13 cellular contexts compared by ENCODE assay signal in the genomic region with DNA sequence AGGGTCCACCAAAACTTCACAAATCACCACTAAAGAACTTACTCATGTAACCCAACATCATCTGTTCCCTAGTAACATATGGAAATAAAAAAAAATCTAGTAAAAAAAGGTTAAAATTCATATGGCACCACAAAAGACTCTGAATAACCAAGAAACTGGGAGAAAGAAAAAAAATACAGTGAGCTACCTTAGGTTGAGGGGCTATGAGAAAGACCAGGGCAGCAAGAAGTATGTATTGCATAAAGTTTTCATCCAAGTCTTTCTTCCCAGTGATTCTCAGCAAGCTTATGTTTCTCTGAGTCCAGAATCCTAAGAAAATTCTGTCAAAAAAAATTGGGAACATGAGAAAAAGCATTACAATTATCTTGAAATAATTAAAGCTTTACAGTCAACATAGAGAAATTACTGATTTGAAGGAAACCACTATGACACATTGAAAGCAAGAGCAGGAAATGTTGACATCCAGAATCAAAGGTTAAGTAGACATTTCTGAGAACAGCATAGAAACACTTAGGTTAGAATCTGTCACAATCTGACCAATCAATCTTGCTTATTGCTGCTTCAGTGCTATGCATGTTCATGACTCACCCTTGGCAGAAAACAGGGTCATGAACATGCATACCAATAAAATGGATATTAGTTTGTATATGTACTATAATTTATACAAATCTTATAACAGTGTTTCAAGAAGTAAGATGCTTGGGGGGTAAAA.
A peak's percentile ranks its signal among the peaks of the same experiment; 100 is the strongest.
DNase-seq lines count a peak whose midpoint lies in the region; ATAC-seq, FAIRE-seq and TF ChIP-seq lines count a peak whose summit lies in the region.
"Had no signal": no experiment of that assay in that cellular context is flagged by ENCODE, and none has a peak within 500 bp of the region (broad histone marks: within the 10 kb centered on the region; RNA-seq: fewer than 3 reads in every experiment).

No MANE protein-coding gene starts in this region.

- H3K9ac ChIP-seq in KMS-11: no peak overlapping the region

- CTCF ChIA-PET in naive thymus-derived CD4-positive, alpha-beta T cell (lab: Charles Lee): no interaction called here

- intact Hi-C loops in naive thymus-derived CD4-positive, alpha-beta T cell (cut with micrococcal nuclease): no loop called here

- POLR2A ChIA-PET in naive thymus-derived CD4-positive, alpha-beta T cell (lab: Charles Lee): no interaction called here

- H3K4me1 Mint-ChIP-seq in naive thymus-derived CD4-positive, alpha-beta T cell: peaks cover 0 to 27% (median 0%) of the 10 kb centered on the region in 7 donors
- H3K4me1 Mint-ChIP-seq: neural crest cell had no signal

- no peak overlapping the region for H3K27ac ChIP-seq in KMS-11
- H3K27ac ChIP-seq in naive thymus-derived CD4-positive, alpha-beta T cell (ENCODE audit: low read depth, low read length): no peak overlapping the region
- H3K27ac ChIP-seq: SJSA1, spleen had no signal

- peak; percentile 82 for ATAC-seq in naive thymus-derived CD4-positive, alpha-beta T cell
- no peak for ATAC-seq in HG02870 (IDR thresholded peaks at IDR 0.05; ENCODE audit: unreplicated experiment)

- H3K4me3 ChIP-seq in KMS-11 (IDR thresholded peaks at IDR 0.05; ENCODE audit: insufficient read depth, low read depth, low read length) (no peak overlapping the region), astrocyte of the spinal cord (ENCODE audit: low read depth, low read length) (no peak overlapping the region)
- H3K4me3 ChIP-seq in naive thymus-derived CD4-positive, alpha-beta T cell (ENCODE audit: low read length): no peak overlapping the region
- H3K4me3 ChIP-seq: SJSA1, spleen had no signal

- H3K36me3 ChIP-seq in KMS-11 (ENCODE audit: insufficient read depth): no peaks in the 10 kb centered on the region
- H3K36me3 ChIP-seq in naive thymus-derived CD4-positive, alpha-beta T cell (ENCODE audit: control insufficient read depth in 2 of 3, insufficient read depth in 3 of 3, low read length in 3 of 3): no peaks in the 10 kb centered on the region
- H3K36me3 ChIP-seq: SJSA1, spleen had no signal

- H2AFZ ChIP-seq in KMS-11 (ENCODE audit: low read depth): no peak overlapping the region

- H3K27me3 Mint-ChIP-seq in naive thymus-derived CD4-positive, alpha-beta T cell: no peaks in the 10 kb centered on the region

- no peaks in the 10 kb centered on the region for H3K9me3 ChIP-seq in naive thymus-derived CD4-positive, alpha-beta T cell (ENCODE audit: control insufficient read depth in 2 of 3, low read length in 3 of 3)

- no peak for FAIRE-seq in D721Med (lab: Jason Lieb, UNC)

- peak overlapping the region in 1 of 9 donors; percentile 44 for H3K27ac Mint-ChIP-seq in naive thymus-derived CD4-positive, alpha-beta T cell

- H3K36me3 Mint-ChIP-seq in naive thymus-derived CD4-positive, alpha-beta T cell: peaks cover 0 to 9% (median 0%) of the 10 kb centered on the region in 5 donors

- in situ Hi-C loops in astrocyte of the spinal cord (cut with HindIII; ENCODE audit: low sequenced_read_pairs): no loop called here

- no peak for TF ChIP-seq CTCF in KMS-11 (conservative IDR thresholded peaks at IDR 0.05; ENCODE audit: low read depth, low read length)
- TF ChIP-seq CTCF in astrocyte of the spinal cord (IDR thresholded peaks at IDR 0.05; ENCODE audit: low read depth, low read length): no peak
- TF ChIP-seq CTCF in D721Med (IDR thresholded peaks at IDR 0.05; ENCODE audit: insufficient read depth, missing control alignments): no peak

- no peaks in the 10 kb centered on the region for H4K20me1 ChIP-seq in KMS-11 (ENCODE audit: insufficient read depth)

- peaks cover 0 to 20% (median 7%) of the 10 kb centered on the region in 11 donors for H3K9me3 Mint-ChIP-seq in naive thymus-derived CD4-positive, alpha-beta T cell

- H3K27me3 ChIP-seq in KMS-11 (ENCODE audit: insufficient read depth, low read depth): no peaks in the 10 kb centered on the region
- no peaks in the 10 kb centered on the region for H3K27me3 ChIP-seq in naive thymus-derived CD4-positive, alpha-beta T cell (ENCODE audit: control insufficient read depth in 2 of 2, insufficient read depth in 2 of 2, low read length in 2 of 2)
- H3K27me3 ChIP-seq: SJSA1, spleen had no signal

- no peak overlapping the region for H3K4me3 Mint-ChIP-seq in naive thymus-derived CD4-positive, alpha-beta T cell
- H3K4me3 Mint-ChIP-seq: neural crest cell had no signal

- peaks cover 8% of the 10 kb centered on the region for H3K4me1 ChIP-seq in KMS-11 (ENCODE audit: low read depth, poor library complexity, severe bottlenecking)
- no peaks in the 10 kb centered on the region for H3K4me1 ChIP-seq in naive thymus-derived CD4-positive, alpha-beta T cell (ENCODE audit: control insufficient read depth in 2 of 2, insufficient read depth in 2 of 2, low read length in 2 of 2)
- H3K4me1 ChIP-seq: SJSA1, spleen had no signal

- H3K4me2 ChIP-seq in KMS-11: peak overlapping the region; percentile 5; the same call in 1 of the 2 replicates

- H3K79me2 ChIP-seq in KMS-11 (ENCODE audit: insufficient read depth, low read depth): no peaks in the 10 kb centered on the region

- DNase-seq in NOMO-1 treated with DMSO at 0.1 percent for 48 hours (lab: John Stamatoyannopoulos, UW; ENCODE audit: unreplicated experiment) (peak; percentile 3), NOMO-1 treated with dmso at 0.1 percent for 144 hours (lab: John Stamatoyannopoulos, UW; ENCODE audit: unreplicated experiment) (no peak), astrocyte of the spinal cord (ENCODE audit: low read depth, low spot score) (peak; percentile 74), NCI-H526 treated with DMSO at 0.1 percent for 48 hours (lab: John Stamatoyannopoulos, UW) (no peak), D721Med (ENCODE audit: insufficient read length, low spot score) (no peak)
- DNase-seq in naive thymus-derived CD4-positive, alpha-beta T cell: no peak
- DNase-seq: EL, NCI-H226, spleen had no signal

Comparison
In these comparisons a context has a peak if more than half of its experiments do, and no peak if none do; other contexts are left out.
1. DNase-seq: peak in NOMO-1 treated with DMSO at 0.1 percent for 48 hours (single experiment) and astrocyte of the spinal cord (single experiment); none in NOMO-1 treated with dmso at 0.1 percent for 144 hours (single experiment), naive thymus-derived CD4-positive, alpha-beta T cell (0 of 9), NCI-H526 treated with DMSO at 0.1 percent for 48 hours (single experiment) and D721Med (single experiment).